Comparison of ENCODE assay signal across 8 cellular contexts in genomic region chr15:43186003-43186353, GRCh38. TPM values are rescaled to one million over a fixed set of nuclear protein-coding genes. Genes with fewer than 3 reads are reported as not detected.
DNase-seq lines count a peak whose midpoint lies in the region; ATAC-seq and TF ChIP-seq lines count a peak whose summit lies in the region.

No MANE protein-coding gene starts in this region.

- POLR2A ChIA-PET in activated CD4-positive, alpha-beta T cell treated with anti-CD3 and anti-CD28 coated beads for 36 hours (lab: Charles Lee), result interaction anchor here (0.5 kb wide), 1 partner anchor 1734 kb away, joined by 3 read pairs; no protein-coding TSS in a partner anchor
- POLR2A ChIA-PET in activated CD8-positive, alpha-beta T cell treated with anti-CD3 and anti-CD28 coated beads, Interleukin-2, amount 10 ng/mL, durations not matched to agents 7 days and 5 days (lab: Charles Lee), result interaction anchor here (0.9 to 1.1 kb wide), 2 partner anchors 9 to 100 kb away, joined by 3 to 5 read pairs; no protein-coding TSS in a partner anchor

- no peak for TF ChIP-seq POLR2A in gastrocnemius medialis (IDR thresholded peaks at IDR 0.05)

- 2 to 3% methylated on average over 13 of the region's 13 CpGs for WGBS in heart right ventricle, 2 donors

- peak overlapping the region; percentile 91 for H3K27ac Mint-ChIP-seq in activated CD4-positive, alpha-beta T cell treated with anti-CD3 and anti-CD28 coated beads for 36 hours
- peak overlapping the region; percentile 96 for H3K27ac Mint-ChIP-seq in activated CD8-positive, alpha-beta T cell treated with anti-CD3 and anti-CD28 coated beads, Interleukin-2, amount 10 ng/mL, durations not matched to agents 7 days and 5 days

- H3K27me3 Mint-ChIP-seq in activated CD4-positive, alpha-beta T cell treated with anti-CD3 and anti-CD28 coated beads for 36 hours, result no peaks in the 10 kb centered on the region
- no peaks in the 10 kb centered on the region for H3K27me3 Mint-ChIP-seq in activated CD8-positive, alpha-beta T cell treated with anti-CD3 and anti-CD28 coated beads, Interleukin-2, amount 10 ng/mL, durations not matched to agents 7 days and 5 days (ENCODE audit: low read depth)

- H3K4me1 ChIP-seq in heart right ventricle (peaks cover 0 to 59% (median 50%) of the 10 kb centered on the region in 9 donors), gastrocnemius medialis (peaks cover 44 to 56% of the 10 kb centered on the region in 2 donors)

- H3K9me3 ChIP-seq in heart right ventricle (no peaks in the 10 kb centered on the region), gastrocnemius medialis (no peaks in the 10 kb centered on the region)

- H3K4me3 Mint-ChIP-seq in activated CD4-positive, alpha-beta T cell treated with anti-CD3 and anti-CD28 coated beads for 36 hours, result peak overlapping the region; percentile 90
- peak overlapping the region; percentile 93 for H3K4me3 Mint-ChIP-seq in activated CD8-positive, alpha-beta T cell treated with anti-CD3 and anti-CD28 coated beads, Interleukin-2, amount 10 ng/mL, durations not matched to agents 7 days and 5 days

- H3K4me1 Mint-ChIP-seq in activated CD4-positive, alpha-beta T cell treated with anti-CD3 and anti-CD28 coated beads for 36 hours, result peaks cover 26% of the 10 kb centered on the region
- H3K4me1 Mint-ChIP-seq in activated CD8-positive, alpha-beta T cell treated with anti-CD3 and anti-CD28 coated beads, Interleukin-2, amount 10 ng/mL, durations not matched to agents 7 days and 5 days (ENCODE audit: low read depth), result peaks cover 37% of the 10 kb centered on the region

- TF ChIP-seq CTCF in heart right ventricle (IDR thresholded peaks at IDR 0.05) (peak in 2 of 9 donors; percentile 2 to 6), gastrocnemius medialis (IDR thresholded peaks at IDR 0.05 in 4 of 5, conservative IDR thresholded peaks at IDR 0.05 in 1 of 5) (no peak)

- H3K4me3 ChIP-seq in heart right ventricle (peak overlapping the region; percentile 61 to 85 (median 76)), gastrocnemius medialis (peak overlapping the region; percentile 70 to 89 (median 80))

- peaks cover 0 to 49% (median 13%) of the 10 kb centered on the region in 9 donors for H3K36me3 ChIP-seq in heart right ventricle
- H3K36me3 ChIP-seq in gastrocnemius medialis, result peaks cover 0 to 19% of the 10 kb centered on the region in 2 donors

- H3K27me3 ChIP-seq in heart right ventricle, result no peaks in the 10 kb centered on the region
- no peaks in the 10 kb centered on the region for H3K27me3 ChIP-seq in gastrocnemius medialis

- CTCF ChIA-PET in activated CD4-positive, alpha-beta T cell treated with anti-CD3 and anti-CD28 coated beads for 36 hours (lab: Charles Lee), result interaction anchor here (0.8 to 2.5 kb wide), 7 partner anchors 18 to 218 kb away, joined by 3 to 18 read pairs (median 3); no protein-coding TSS in a partner anchor
- CTCF ChIA-PET in activated CD8-positive, alpha-beta T cell treated with anti-CD3 and anti-CD28 coated beads, Interleukin-2, amount 10 ng/mL, durations not matched to agents 7 days and 5 days (lab: Charles Lee), result interaction anchor here (1.1 to 2.8 kb wide), 7 partner anchors 10 to 139 kb away, joined by 3 to 24 read pairs (median 6); no protein-coding TSS in a partner anchor

- peak overlapping the region in 9 of 10 donors; percentile 84 to 94 (median 88) for H3K27ac ChIP-seq in heart right ventricle
- H3K27ac ChIP-seq in gastrocnemius medialis, result peak overlapping the region; percentile 87 to 95 (median 95)

- H3K36me3 Mint-ChIP-seq in activated CD4-positive, alpha-beta T cell treated with anti-CD3 and anti-CD28 coated beads for 36 hours (ENCODE audit: low read depth), result peaks cover 21% of the 10 kb centered on the region
- H3K36me3 Mint-ChIP-seq in activated CD8-positive, alpha-beta T cell treated with anti-CD3 and anti-CD28 coated beads, Interleukin-2, amount 10 ng/mL, durations not matched to agents 7 days and 5 days (ENCODE audit: low read depth), result peaks cover 50% of the 10 kb centered on the region

- no peaks in the 10 kb centered on the region for H3K9me3 Mint-ChIP-seq in activated CD4-positive, alpha-beta T cell treated with anti-CD3 and anti-CD28 coated beads for 36 hours (ENCODE audit: low read depth)
- no peaks in the 10 kb centered on the region for H3K9me3 Mint-ChIP-seq in activated CD8-positive, alpha-beta T cell treated with anti-CD3 and anti-CD28 coated beads, Interleukin-2, amount 10 ng/mL, durations not matched to agents 7 days and 5 days (ENCODE audit: insufficient read depth)

- in situ Hi-C loops in gastrocnemius medialis (cut with MboI; ENCODE audit: low sequenced_read_pairs in 4 of 4), result no loop called here

- DNase-seq in activated CD4-positive, alpha-beta T cell treated with anti-CD3 and anti-CD28 coated beads for 36 hours, result peak; percentile 51
- no peak for DNase-seq in activated CD4-positive, alpha-beta T cell treated with anti-CD3 and anti-CD28 coated beads, Interleukin-2, amount 50 U/mL, for 1 hour
- no peak for DNase-seq in activated CD8-positive, alpha-beta T cell treated with anti-CD3 and anti-CD28 coated beads, Interleukin-2, amount 10 ng/mL, durations not matched to agents 7 days and 5 days
- DNase-seq in heart right ventricle, result peak in 1 of 2 donors; percentile 22
- no peak for DNase-seq in gastrocnemius medialis
- DNase-seq in NCI-H510A (lab: John Stamatoyannopoulos, UW), result no peak
- DNase-seq in retina, result no peak

- ATAC-seq in activated CD4-positive, alpha-beta T cell treated with anti-CD3 and anti-CD28 coated beads for 36 hours, result peak; percentile 17
- peak; percentile 3 for ATAC-seq in HG03108 (IDR thresholded peaks at IDR 0.05; ENCODE audit: unreplicated experiment)
- ATAC-seq in activated CD8-positive, alpha-beta T cell treated with anti-CD3 and anti-CD28 coated beads, Interleukin-2, amount 10 ng/mL, durations not matched to agents 7 days and 5 days, result peak; percentile 17
- ATAC-seq in heart right ventricle, result peak in 5 of 8 donors; percentile 2 to 27 (median 16)
- ATAC-seq in gastrocnemius medialis, result peak; percentile 20 to 26

- intact Hi-C loops in activated CD4-positive, alpha-beta T cell treated with anti-CD3 and anti-CD28 coated beads for 36 hours (cut with DNase I, micrococcal nuclease), result loop anchor here in 1 of 2 experiments (5.0 kb wide), 1 partner anchor 561 kb away; the partner anchor contains the start of gene PDIA3
- intact Hi-C loops in heart right ventricle (cut with DNase I) (loop anchor here in 1 of 10 donors (10.0 kb wide), 1 partner anchor 81 kb away; the partner anchor contains the start of gene UBR1), gastrocnemius medialis (cut with DNase I; ENCODE audit: low total_unique reads) (loop anchor here (10.0 kb wide), 1 partner anchor 261 kb away; the partner anchor contains the start of gene TTBK2)

RNA-seq across cellular contexts. Expression of gene CCNDBP1, which starts 0.8 kb away (rescaled TPM):
- 10 to 100 TPM; 45.8 to 51.6 TPM for total RNA-seq in activated CD4-positive, alpha-beta T cell treated with anti-CD3 and anti-CD28 coated beads for 36 hours
- 10 to 100 TPM; 58.0 to 63.2 TPM for total RNA-seq in activated CD8-positive, alpha-beta T cell treated with anti-CD3 and anti-CD28 coated beads, Interleukin-2, amount 10 ng/mL, durations not matched to agents 7 days and 5 days
- 10 to 100 TPM; 43.7 to 65.1 (median 59.9) TPM for total RNA-seq in heart right ventricle
- 10 to 100 TPM; 27.6 to 54.2 TPM for polyA plus RNA-seq in heart right ventricle
- 100 to 1,000 TPM in 1 of 4 donors, 10 to 100 TPM in 3; 32.4 to 108 (median 92.6) TPM for total RNA-seq in gastrocnemius medialis

RNA-seq across cellular contexts. Expression of gene EPB42, which starts 34.8 kb away (rescaled TPM):
- total RNA-seq in activated CD4-positive, alpha-beta T cell treated with anti-CD3 and anti-CD28 coated beads for 36 hours, result not detected
- not detected for total RNA-seq in activated CD8-positive, alpha-beta T cell treated with anti-CD3 and anti-CD28 coated beads, Interleukin-2, amount 10 ng/mL, durations not matched to agents 7 days and 5 days
- total RNA-seq in heart right ventricle (under 1 TPM in 6 of 10 donors, not detected in 4; 0.12 to 0.26 (median 0.16) TPM), gastrocnemius medialis (not detected)
- polyA plus RNA-seq in heart right ventricle, result under 1 TPM in 1 of 2 donors, not detected in 1; 0.03 TPM

RNA-seq across cellular contexts. Expression of gene TMEM62, which starts 52.6 kb away (rescaled TPM):
- 10 to 100 TPM; 10.9 to 12.9 TPM for total RNA-seq in activated CD4-positive, alpha-beta T cell treated with anti-CD3 and anti-CD28 coated beads for 36 hours
- total RNA-seq in activated CD8-positive, alpha-beta T cell treated with anti-CD3 and anti-CD28 coated beads, Interleukin-2, amount 10 ng/mL, durations not matched to agents 7 days and 5 days, result 10 to 100 TPM; 20.4 to 21.9 TPM
- total RNA-seq in heart right ventricle (10 to 100 TPM in 7 of 10 donors, 1 to 10 TPM in 3; 7.6 to 13.8 (median 11.7) TPM), gastrocnemius medialis (10 to 100 TPM; 13.1 to 16.7 (median 16.3) TPM)
- polyA plus RNA-seq in heart right ventricle, result 10 to 100 TPM; 11.4 to 13.9 TPM
